ENCODE assay signal across 24 cellular contexts in the genomic region with DNA sequence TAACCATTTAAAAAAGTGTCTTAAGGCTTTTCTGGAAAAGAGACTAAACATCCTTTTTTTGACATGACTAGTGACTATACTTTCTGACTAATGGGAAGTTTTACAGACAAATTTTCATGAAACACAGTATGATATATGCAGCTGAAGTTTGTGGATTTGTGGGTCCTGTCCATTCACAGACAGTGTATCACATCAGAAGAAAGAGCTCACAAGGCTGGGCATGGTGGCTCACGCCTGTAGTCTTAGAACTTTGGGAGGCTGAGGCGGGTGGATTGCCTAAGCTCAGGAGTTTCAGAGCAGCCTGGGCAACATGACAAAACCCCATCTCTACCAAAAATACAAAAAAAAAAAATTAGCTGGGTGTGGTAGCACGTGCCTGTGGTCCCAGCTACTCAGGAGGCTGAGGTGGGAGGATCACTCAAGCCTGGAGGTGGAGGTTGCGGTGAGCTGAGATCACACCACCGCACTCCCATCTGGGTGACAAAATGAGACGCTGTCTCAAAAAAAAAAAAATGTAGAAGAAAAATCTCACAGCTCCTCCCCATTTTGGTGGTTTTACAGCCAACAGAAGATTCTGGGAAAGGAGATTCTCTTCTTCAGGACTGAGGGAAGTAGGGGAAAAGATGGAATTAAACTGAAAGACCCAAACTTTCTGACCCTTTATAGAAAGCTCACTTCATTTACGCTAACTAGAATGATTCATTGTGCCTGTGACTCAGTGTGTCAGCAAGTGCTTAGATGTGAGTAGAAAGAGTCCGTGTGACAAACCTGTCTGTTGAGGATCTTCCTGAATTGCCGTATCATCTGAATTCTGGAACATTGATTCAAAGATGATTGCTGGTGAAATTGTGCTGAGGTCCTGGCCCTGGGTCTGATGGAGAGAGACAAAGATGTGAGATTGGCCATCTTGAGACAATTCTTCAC. TPM values are rescaled to one million over a fixed set of nuclear protein-coding genes. Genes with fewer than 3 reads are reported as not detected.
A peak's percentile ranks its signal among the peaks of the same experiment; 100 is the strongest.
DNase-seq lines count a peak whose midpoint lies in the region; ATAC-seq, FAIRE-seq and TF ChIP-seq lines count a peak whose summit lies in the region.
"Had no signal": no experiment of that assay in that cellular context is flagged by ENCODE, and none has a peak within 500 bp of the region (broad histone marks: within the 10 kb centered on the region; RNA-seq: fewer than 3 reads in every experiment).

No MANE protein-coding gene starts in this region.

- H3K27ac ChIP-seq in left lung (peak overlapping the region in 1 of 2 donors; percentile 77), esophagus squamous epithelium (peak overlapping the region in 2 of 4 donors; percentile 17 to 52)
- H3K27ac ChIP-seq: KMS-11, neural progenitor cell had no signal

- TF ChIP-seq CTCF in left lung (IDR thresholded peaks at IDR 0.05) (no peak), osteocyte (IDR thresholded peaks at IDR 0.05) (no peak), esophagus squamous epithelium (IDR thresholded peaks at IDR 0.05) (no peak)

- H3K27ac Mint-ChIP-seq in activated CD4-positive, alpha-beta T cell treated with anti-CD3 and anti-CD28 coated beads, Interleukin-2, amount 10 ng/mL, durations not matched to agents 24 days and 14 days = peak overlapping the region; percentile 59
- H3K27ac Mint-ChIP-seq in osteocyte (ENCODE audit: unreplicated experiment) = no peak overlapping the region
- H3K27ac Mint-ChIP-seq: activated naive CD8-positive, alpha-beta T cell treated with anti-CD3 and anti-CD28 coated beads, Interleukin-2, amount 10 ng/mL, durations not matched to agents 7 days and 5 days; H9; neural progenitor cell had no signal

- no peaks in the 10 kb centered on the region for H3K9me3 Mint-ChIP-seq in activated CD4-positive, alpha-beta T cell treated with anti-CD3 and anti-CD28 coated beads, Interleukin-2, amount 10 ng/mL, durations not matched to agents 24 days and 14 days
- no peaks in the 10 kb centered on the region for H3K9me3 Mint-ChIP-seq in osteocyte (ENCODE audit: unreplicated experiment)
- H3K9me3 Mint-ChIP-seq: activated naive CD8-positive, alpha-beta T cell treated with anti-CD3 and anti-CD28 coated beads, Interleukin-2, amount 10 ng/mL, durations not matched to agents 7 days and 5 days; H9; neural progenitor cell had no signal

- peaks cover 9% of the 10 kb centered on the region for H3K4me1 Mint-ChIP-seq in activated CD4-positive, alpha-beta T cell treated with anti-CD3 and anti-CD28 coated beads, Interleukin-2, amount 10 ng/mL, durations not matched to agents 24 days and 14 days
- H3K4me1 Mint-ChIP-seq in osteocyte (ENCODE audit: unreplicated experiment) = no peaks in the 10 kb centered on the region
- H3K4me1 Mint-ChIP-seq: neural progenitor cell had no signal

- H3K27me3 ChIP-seq in left lung = no peaks in the 10 kb centered on the region
- no peaks in the 10 kb centered on the region for H3K27me3 ChIP-seq in esophagus squamous epithelium
- H3K27me3 ChIP-seq: BE2C, neural progenitor cell had no signal

- no peak for FAIRE-seq in RCC 7860 (lab: Jason Lieb, UNC)
- FAIRE-seq: GM19239 had no signal

- no peak overlapping the region for H3K4me3 Mint-ChIP-seq in activated CD4-positive, alpha-beta T cell treated with anti-CD3 and anti-CD28 coated beads, Interleukin-2, amount 10 ng/mL, durations not matched to agents 24 days and 14 days
- no peak overlapping the region for H3K4me3 Mint-ChIP-seq in osteocyte (ENCODE audit: unreplicated experiment)
- H3K4me3 Mint-ChIP-seq: activated naive CD8-positive, alpha-beta T cell treated with anti-CD3 and anti-CD28 coated beads, Interleukin-2, amount 10 ng/mL, durations not matched to agents 7 days and 5 days; H9; neural progenitor cell had no signal

- H3K4me3 ChIP-seq in left lung = no peak overlapping the region
- H3K4me3 ChIP-seq in esophagus squamous epithelium = no peak overlapping the region
- H3K4me3 ChIP-seq: neural progenitor cell had no signal

- H3K27me3 Mint-ChIP-seq in activated CD4-positive, alpha-beta T cell treated with anti-CD3 and anti-CD28 coated beads, Interleukin-2, amount 10 ng/mL, durations not matched to agents 24 days and 14 days = no peaks in the 10 kb centered on the region
- no peaks in the 10 kb centered on the region for H3K27me3 Mint-ChIP-seq in osteocyte (ENCODE audit: unreplicated experiment)
- H3K27me3 Mint-ChIP-seq: activated naive CD8-positive, alpha-beta T cell treated with anti-CD3 and anti-CD28 coated beads, Interleukin-2, amount 10 ng/mL, durations not matched to agents 7 days and 5 days had no signal

- H3K36me3 ChIP-seq in left lung (peaks cover 0 to 68% of the 10 kb centered on the region in 2 donors), esophagus squamous epithelium (peaks cover 4 to 91% (median 23%) of the 10 kb centered on the region in 3 donors)
- H3K36me3 ChIP-seq: BE2C had no signal

- 66 to 78% methylated on average over 9 of the region's 9 CpGs for WGBS in esophagus squamous epithelium, 2 donors

- intact Hi-C loops in activated CD4-positive, alpha-beta T cell treated with anti-CD3 and anti-CD28 coated beads, Interleukin-2, amount 10 ng/mL, durations not matched to agents 24 days and 14 days (cut with micrococcal nuclease) = no loop called here
- intact Hi-C loops in left lung (cut with DNase I) = no loop called here
- intact Hi-C loops in esophagus squamous epithelium (cut with DNase I) = no loop called here

- TF ChIP-seq POLR2A in esophagus squamous epithelium (IDR thresholded peaks at IDR 0.05) = no peak

- H3K36me3 Mint-ChIP-seq in activated CD4-positive, alpha-beta T cell treated with anti-CD3 and anti-CD28 coated beads, Interleukin-2, amount 10 ng/mL, durations not matched to agents 24 days and 14 days (ENCODE audit: low read depth) = peaks cover 54% of the 10 kb centered on the region
- peaks cover 32% of the 10 kb centered on the region for H3K36me3 Mint-ChIP-seq in osteocyte (ENCODE audit: unreplicated experiment)

- peaks cover 0 to 38% of the 10 kb centered on the region in 2 donors for H3K4me1 ChIP-seq in left lung
- peaks cover 0 to 11% (median 0%) of the 10 kb centered on the region in 3 donors for H3K4me1 ChIP-seq in esophagus squamous epithelium
- H3K4me1 ChIP-seq: BE2C, neural progenitor cell had no signal

- no peak for DNase-seq in activated CD4-positive, alpha-beta T cell treated with anti-CD3 and anti-CD28 coated beads, Interleukin-2, amount 10 ng/mL, durations not matched to agents 24 days and 14 days
- no peak for DNase-seq in activated CD4-positive, alpha-beta T cell treated with anti-CD3 and anti-CD28 coated beads, Interleukin-2, amount 50 U/mL, for 4 hours
- DNase-seq in RCC 7860 (ENCODE audit: low spot score) (peak; percentile 17), astrocyte of the hippocampus (ENCODE audit: low read depth, low spot score) (peak; percentile 25), left lung (no peak), osteocyte (ENCODE audit: extremely low spot score, unreplicated experiment) (no peak), esophagus squamous epithelium (lab: John Stamatoyannopoulos, UW) (no peak), NCI-H146 (lab: John Stamatoyannopoulos, UW) (no peak)
- DNase-seq: activated naive CD8-positive, alpha-beta T cell treated with anti-CD3 and anti-CD28 coated beads, Interleukin-2, amount 10 ng/mL, durations not matched to agents 7 days and 5 days; BE2C; Calu3; effector CD8-positive, alpha-beta T cell; H9; hypothalamus; kidney glomerular epithelial cell; NCI-H2081; NCI-H524; SW 1271 had no signal

- H3K9me3 ChIP-seq in left lung (no peaks in the 10 kb centered on the region), esophagus squamous epithelium (no peaks in the 10 kb centered on the region)
- H3K9me3 ChIP-seq: BE2C had no signal

- peak; percentile 34 for ATAC-seq in left lung
- ATAC-seq: Right ventricle myocardium inferior had no signal

RNA-seq across cellular contexts. Expression of a gene that starts 15.2 kb away (rescaled TPM):
- 69.9 and 76.1 TPM in 2 replicates for total RNA-seq in activated CD4-positive, alpha-beta T cell treated with anti-CD3 and anti-CD28 coated beads, Interleukin-2, amount 10 ng/mL, durations not matched to agents 24 days and 14 days
- 10 to 100 TPM; 13.1 to 16.9 TPM for total RNA-seq in left lung
- 12.7 and 14.3 TPM in 2 replicates for total RNA-seq in osteocyte
- 10 to 100 TPM; 19.9 to 26.0 (median 21.1) TPM for total RNA-seq in esophagus squamous epithelium

RNA-seq across cellular contexts. Expression of a gene that starts 15.6 kb away (rescaled TPM):
- 26.4 and 26.7 TPM in 2 replicates for total RNA-seq in activated CD4-positive, alpha-beta T cell treated with anti-CD3 and anti-CD28 coated beads, Interleukin-2, amount 10 ng/mL, durations not matched to agents 24 days and 14 days
- total RNA-seq in left lung (10 to 100 TPM; 43.0 to 54.3 TPM), osteocyte (55.0 and 57.0 TPM in 2 replicates), esophagus squamous epithelium (10 to 100 TPM; 40.9 to 60.2 (median 52.1) TPM)

RNA-seq across cellular contexts. Expression of a gene that starts 29.6 kb away (rescaled TPM):
- total RNA-seq in activated CD4-positive, alpha-beta T cell treated with anti-CD3 and anti-CD28 coated beads, Interleukin-2, amount 10 ng/mL, durations not matched to agents 24 days and 14 days = 2.7 and 3.1 TPM in 2 replicates
- total RNA-seq in left lung (10 to 100 TPM in 1 of 2 donors, 1 to 10 TPM in 1; 8.6 to 11.2 TPM), osteocyte (5.2 TPM in 2 replicates), esophagus squamous epithelium (1 to 10 TPM; 2.3 to 5.0 (median 3.7) TPM)

RNA-seq across cellular contexts. Expression of a gene that starts 36.2 kb away (rescaled TPM):
- 31.2 and 31.6 TPM in 2 replicates for total RNA-seq in activated CD4-positive, alpha-beta T cell treated with anti-CD3 and anti-CD28 coated beads, Interleukin-2, amount 10 ng/mL, durations not matched to agents 24 days and 14 days
- 10 to 100 TPM; 16.8 to 37.4 TPM for total RNA-seq in left lung
- total RNA-seq in osteocyte = 14.3 and 16.9 TPM in 2 replicates
- 10 to 100 TPM in 2 of 4 donors, 1 to 10 TPM in 2; 6.3 to 13.4 (median 9.9) TPM for total RNA-seq in esophagus squamous epithelium

RNA-seq across cellular contexts. Expression of a gene that starts 58.3 kb away (rescaled TPM):
- total RNA-seq in activated CD4-positive, alpha-beta T cell treated with anti-CD3 and anti-CD28 coated beads, Interleukin-2, amount 10 ng/mL, durations not matched to agents 24 days and 14 days = 0.21 and 0.31 TPM in 2 replicates
- total RNA-seq in left lung = 1 to 10 TPM; 2.3 to 3.2 TPM
- not detected in 2 replicates for total RNA-seq in osteocyte
- total RNA-seq in esophagus squamous epithelium = under 1 TPM in 3 of 4 donors, not detected in 1; 0.19 to 0.49 (median 0.31) TPM
- total RNA-seq: A172; activated naive CD8-positive, alpha-beta T cell treated with anti-CD3 and anti-CD28 coated beads, Interleukin-2, amount 10 ng/mL, durations not matched to agents 7 days and 5 days; cardiac septum had no signal

Comparison
In these comparisons a context has a peak if more than half of its experiments do, and no peak if none do; other contexts are left out.
1. DNase-seq: peak in RCC 7860 (single experiment) and astrocyte of the hippocampus (single experiment); none in activated CD4-positive, alpha-beta T cell treated with anti-CD3 and anti-CD28 coated beads, Interleukin-2, amount 10 ng/mL, durations not matched to agents 24 days and 14 days (single experiment), activated CD4-positive, alpha-beta T cell treated with anti-CD3 and anti-CD28 coated beads, Interleukin-2, amount 50 U/mL, for 4 hours (0 of 2), left lung (0 of 2), osteocyte (single experiment), esophagus squamous epithelium (single experiment) and NCI-H146 (single experiment).